1 cellular context compared by ENCODE assay signal in genomic region chr7:134458806-134459698, GRCh38.
A peak's percentile ranks its signal among the peaks of the same experiment; 100 is the strongest.
TF ChIP-seq lines count a peak whose summit lies in the region.

TSS of gene AKR1B1 (minus strand) at chr7:134459100. CDS start at chr7:134459062, 38 bp downstream.

TF ChIP-seq in GM12878, 131 proteins besides CTCF, POLR2A, EP300 and RAD21:
- TF ChIP-seq, protein P1, sequence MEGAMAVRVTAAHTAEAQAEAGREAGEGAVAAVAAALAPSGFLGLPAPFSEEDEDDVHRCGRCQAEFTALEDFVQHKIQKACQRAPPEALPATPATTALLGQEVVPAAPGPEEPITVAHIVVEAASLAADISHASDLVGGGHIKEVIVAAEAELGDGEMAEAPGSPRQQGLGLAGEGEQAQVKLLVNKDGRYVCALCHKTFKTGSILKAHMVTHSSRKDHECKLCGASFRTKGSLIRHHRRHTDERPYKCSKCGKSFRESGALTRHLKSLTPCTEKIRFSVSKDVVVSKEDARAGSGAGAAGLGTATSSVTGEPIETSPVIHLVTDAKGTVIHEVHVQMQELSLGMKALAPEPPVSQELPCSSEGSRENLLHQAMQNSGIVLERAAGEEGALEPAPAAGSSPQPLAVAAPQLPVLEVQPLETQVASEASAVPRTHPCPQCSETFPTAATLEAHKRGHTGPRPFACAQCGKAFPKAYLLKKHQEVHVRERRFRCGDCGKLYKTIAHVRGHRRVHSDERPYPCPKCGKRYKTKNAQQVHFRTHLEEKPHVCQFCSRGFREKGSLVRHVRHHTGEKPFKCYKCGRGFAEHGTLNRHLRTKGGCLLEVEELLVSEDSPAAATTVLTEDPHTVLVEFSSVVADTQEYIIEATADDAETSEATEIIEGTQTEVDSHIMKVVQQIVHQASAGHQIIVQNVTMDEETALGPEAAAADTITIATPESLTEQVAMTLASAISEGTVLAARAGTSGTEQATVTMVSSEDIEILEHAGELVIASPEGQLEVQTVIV (IDR thresholded peaks at IDR 0.05; ENCODE audit: borderline replicate concordance, partially characterized antibody) = peak; percentile 67
- TF ChIP-seq IRF5 (IDR thresholded peaks at IDR 0.05; ENCODE audit: borderline replicate concordance) = no peak
- peak; percentile 76 for TF ChIP-seq GATAD2B (conservative IDR thresholded peaks at IDR 0.05; ENCODE audit: low read depth)
- 0 out of 2 replicates have a peak, but pooled peaks have one; percentile 85 for TF ChIP-seq CBX5 (IDR thresholded peaks at IDR 0.05; ENCODE audit: low read depth)
- TF ChIP-seq CUX1 (IDR thresholded peaks at IDR 0.05; ENCODE audit: insufficient replicate concordance, low read depth, low read length) = no peak
- TF ChIP-seq NR2C1 (IDR thresholded peaks at IDR 0.05) = peak; percentile 54; the same call in 1 of the 2 replicates
- no peak for TF ChIP-seq FOS (IDR thresholded peaks at IDR 0.05; ENCODE audit: borderline replicate concordance, extremely low read depth, insufficient read length)
- TF ChIP-seq NFXL1 (IDR thresholded peaks at IDR 0.05; ENCODE audit: borderline replicate concordance) = no peak
- TF ChIP-seq SRF (IDR thresholded peaks at IDR 0.05; ENCODE audit: low read depth in 2 of 2, low read length in 2 of 2) = no peak
- no peak for TF ChIP-seq JUNB (IDR thresholded peaks at IDR 0.05)
- TF ChIP-seq EGR1 (IDR thresholded peaks at IDR 0.05; ENCODE audit: borderline replicate concordance in 1 of 2, low read depth in 2 of 2, low read length in 2 of 2) = peak in 1 of 2 experiments; percentile 77; a peak in 1 of 3 replicates
- TF ChIP-seq MEF2A (IDR thresholded peaks at IDR 0.05; ENCODE audit: insufficient read depth, low read depth, low read length) = peak; percentile 62; the same call in 1 of the 2 replicates
- peak; percentile 73; the same call in 1 of the 2 replicates for TF ChIP-seq CBFB (IDR thresholded peaks at IDR 0.05; ENCODE audit: low read depth)
- TF ChIP-seq IKZF1 (conservative IDR thresholded peaks at IDR 0.05) = peak; percentile 54
- TF ChIP-seq E2F4 (IDR thresholded peaks at IDR 0.05; ENCODE audit: low read depth, low read length) = peak; percentile 80
- 0 out of 2 replicates have a peak, but pooled peaks have one; percentile 15 for TF ChIP-seq NBN (IDR thresholded peaks at IDR 0.05)
- peak; percentile 47; the same call in 1 of the 2 replicates for TF ChIP-seq TBL1XR1 (IDR thresholded peaks at IDR 0.05; ENCODE audit: low read depth, low read length)
- TF ChIP-seq MYC (IDR thresholded peaks at IDR 0.05; ENCODE audit: insufficient read depth, insufficient read length, insufficient replicate concordance, low read length, severe bottlenecking) = peak; percentile 25
- peak; percentile 88 for TF ChIP-seq RELB (IDR thresholded peaks at IDR 0.05; ENCODE audit: low read depth)
- 0 out of 2 replicates have a peak, but pooled peaks have one; percentile 47 for TF ChIP-seq SREBF2 (IDR thresholded peaks at IDR 0.05; ENCODE audit: low read length)
- no peak; the same call in 1 of the 2 replicates for TF ChIP-seq ESRRA (IDR thresholded peaks at IDR 0.05; ENCODE audit: low read length)
- TF ChIP-seq NR2F1 (conservative IDR thresholded peaks at IDR 0.05) = peak; percentile 99
- TF ChIP-seq NR2C2 (IDR thresholded peaks at IDR 0.05; ENCODE audit: borderline replicate concordance, control insufficient read depth, insufficient read length, low read depth) = no peak
- peak; percentile 88 for TF ChIP-seq RUNX3 (IDR thresholded peaks at IDR 0.05; ENCODE audit: low read length)
- TF ChIP-seq PAX5 (IDR thresholded peaks at IDR 0.05; ENCODE audit: borderline replicate concordance, low read depth, low read length) = 0 out of 2 replicates have a peak, but pooled peaks have one; percentile 15
- TF ChIP-seq NKRF (conservative IDR thresholded peaks at IDR 0.05) = peak; percentile 54
- TF ChIP-seq STAT1 (conservative IDR thresholded peaks at IDR 0.05) = no peak
- no peak for TF ChIP-seq HDGF (IDR thresholded peaks at IDR 0.05)
- 0 out of 2 replicates have a peak, but pooled peaks have one; percentile 40 for TF ChIP-seq DPF2 (IDR thresholded peaks at IDR 0.05)
- 0 out of 2 replicates have a peak, but pooled peaks have one; percentile 4 for TF ChIP-seq PKNOX1 (IDR thresholded peaks at IDR 0.05)
- peak; percentile 79 for TF ChIP-seq CREM (IDR thresholded peaks at IDR 0.05; ENCODE audit: low read depth)
- peak; percentile 56; the same call in 1 of the 2 replicates for TF ChIP-seq IRF4 (IDR thresholded peaks at IDR 0.05; ENCODE audit: low read depth, low read length)
- TF ChIP-seq, protein P2, sequence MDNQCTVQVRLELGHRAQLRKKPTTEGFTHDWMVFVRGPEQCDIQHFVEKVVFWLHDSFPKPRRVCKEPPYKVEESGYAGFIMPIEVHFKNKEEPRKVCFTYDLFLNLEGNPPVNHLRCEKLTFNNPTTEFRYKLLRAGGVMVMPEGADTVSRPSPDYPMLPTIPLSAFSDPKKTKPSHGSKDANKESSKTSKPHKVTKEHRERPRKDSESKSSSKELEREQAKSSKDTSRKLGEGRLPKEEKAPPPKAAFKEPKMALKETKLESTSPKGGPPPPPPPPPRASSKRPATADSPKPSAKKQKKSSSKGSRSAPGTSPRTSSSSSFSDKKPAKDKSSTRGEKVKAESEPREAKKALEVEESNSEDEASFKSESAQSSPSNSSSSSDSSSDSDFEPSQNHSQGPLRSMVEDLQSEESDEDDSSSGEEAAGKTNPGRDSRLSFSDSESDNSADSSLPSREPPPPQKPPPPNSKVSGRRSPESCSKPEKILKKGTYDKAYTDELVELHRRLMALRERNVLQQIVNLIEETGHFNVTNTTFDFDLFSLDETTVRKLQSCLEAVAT (IDR thresholded peaks at IDR 0.05) = peak; percentile 57
- TF ChIP-seq SP1 (IDR thresholded peaks at IDR 0.05; ENCODE audit: low read depth, low read length) = peak; percentile 92
- no peak; the same call in 1 of the 2 replicates for TF ChIP-seq ZNF207 (IDR thresholded peaks at IDR 0.05; ENCODE audit: borderline replicate concordance)
- TF ChIP-seq SMARCA5 (IDR thresholded peaks at IDR 0.05) = peak; percentile 82; the same call in 1 of the 2 replicates
- TF ChIP-seq LARP7 (IDR thresholded peaks at IDR 0.05) = peak; percentile 59
- TF ChIP-seq EED (IDR thresholded peaks at IDR 0.05; ENCODE audit: low read depth) = 0 out of 2 replicates have a peak, but pooled peaks have one; percentile 18
- no peak for TF ChIP-seq ZNF622 (IDR thresholded peaks at IDR 0.05)
- TF ChIP-seq POLR2AphosphoS5 (IDR thresholded peaks at IDR 0.05; ENCODE audit: low read length) = peak; percentile 38; the same call in 1 of the 2 replicates
- peak; percentile 86 for TF ChIP-seq CREB1 (IDR thresholded peaks at IDR 0.05; ENCODE audit: low read depth)
- peak; percentile 52 to 87; a peak in 3 of 4 replicates for TF ChIP-seq BHLHE40 (IDR thresholded peaks at IDR 0.05; ENCODE audit: borderline replicate concordance in 1 of 2, low read depth in 2 of 2, low read length in 1 of 2)
- TF ChIP-seq YY1 (IDR thresholded peaks at IDR 0.05; ENCODE audit: low read depth, low read length) = peak; percentile 53; the same call in 1 of the 2 replicates
- peak; percentile 28; the same call in 1 of the 2 replicates for TF ChIP-seq CHD2 (IDR thresholded peaks at IDR 0.05; ENCODE audit: borderline replicate concordance, low read depth, low read length)
- peak; percentile 69 for TF ChIP-seq MEF2B (IDR thresholded peaks at IDR 0.05; ENCODE audit: partially characterized antibody, poor library complexity, severe bottlenecking)
- 0 out of 2 replicates have a peak, but pooled peaks have one; percentile 33 for TF ChIP-seq TAF1 (IDR thresholded peaks at IDR 0.05; ENCODE audit: borderline replicate concordance, low read depth, low read length)
